In genomic region chr12:87599459-87599858, GRCh38 we compare ENCODE assay signal across 31 cellular contexts.
"Had no signal": no experiment of that assay in that cellular context is flagged by ENCODE, and none has a peak within 500 bp of the region (broad histone marks: within the 10 kb centered on the region; RNA-seq: fewer than 3 reads in every experiment).

No MANE protein-coding gene starts in this region.

- H3K27ac ChIP-seq: ascending aorta, breast epithelium, cardiac muscle cell, colonic mucosa, heart left ventricle had no signal

- DNase-seq: activated CD4-positive, alpha-beta memory T cell treated with anti-CD3 and anti-CD28 coated beads for 36 hours; activated CD4-positive, alpha-beta T cell treated with anti-CD3 and anti-CD28 coated beads for 36 hours; activated CD4-positive, alpha-beta T cell treated with anti-CD3 and anti-CD28 coated beads, Interleukin-2, amount 10 ng/mL, durations not matched to agents 24 days and 14 days; activated CD4-positive, CD25-positive, alpha-beta regulatory T cell; activated CD4-positive, CD25-positive, alpha-beta regulatory T cell treated with anti-CD3 and anti-CD28 coated beads, Interleukin-2, amount 50 U/mL, for 72 hours; activated CD8-positive, alpha-beta memory T cell treated with anti-CD3 and anti-CD28 coated beads, Interleukin-2, amount 10 ng/mL, durations not matched to agents 7 days and 5 days; activated CD8-positive, alpha-beta memory T cell treated with anti-CD3 and anti-CD28 coated beads, Interleukin-2, amount 50 U/mL, for 4 hours; activated CD8-positive, alpha-beta T cell treated with anti-CD3 and anti-CD28 coated beads, Interleukin-2, amount 10 ng/mL, durations not matched to agents 7 days and 5 days; activated effector memory CD4-positive, alpha-beta T cell treated with anti-CD3 and anti-CD28 coated beads, Interleukin-2, amount 50 U/mL, for 16 hours; activated naive CD4-positive, alpha-beta T cell treated with anti-CD3 and anti-CD28 coated beads for 36 hours; activated naive CD8-positive, alpha-beta T cell treated with anti-CD3 and anti-CD28 coated beads for 36 hours; activated naive CD8-positive, alpha-beta T cell treated with anti-CD3 and anti-CD28 coated beads, Interleukin-2, amount 50 U/mL, for 24 hours; activated T-cell treated with anti-CD3 and anti-CD28 coated beads, Interleukin-2, amount 50 U/mL, for 1 hour; activated T-cell treated with anti-CD3 and anti-CD28 coated beads, Interleukin-2, amount 50 U/mL, for 48 hours; central memory CD4-positive, alpha-beta T cell; cerebellar nuclear complex; colonic mucosa; effector memory CD4-positive, alpha-beta T cell; endodermal cell; foreskin fibroblast; glutamatergic neuron; heart left ventricle; T-helper 2 cell had no signal

- H3K4me3 Mint-ChIP-seq: activated CD4-positive, alpha-beta memory T cell treated with anti-CD3 and anti-CD28 coated beads for 36 hours; activated CD4-positive, alpha-beta T cell treated with anti-CD3 and anti-CD28 coated beads for 36 hours; activated CD4-positive, alpha-beta T cell treated with anti-CD3 and anti-CD28 coated beads, Interleukin-2, amount 10 ng/mL, durations not matched to agents 24 days and 14 days; activated CD8-positive, alpha-beta memory T cell treated with anti-CD3 and anti-CD28 coated beads, Interleukin-2, amount 10 ng/mL, durations not matched to agents 7 days and 5 days; activated CD8-positive, alpha-beta T cell treated with anti-CD3 and anti-CD28 coated beads, Interleukin-2, amount 10 ng/mL, durations not matched to agents 7 days and 5 days; activated naive CD4-positive, alpha-beta T cell treated with anti-CD3 and anti-CD28 coated beads for 36 hours; activated naive CD4-positive, alpha-beta T cell treated with anti-CD3 and anti-CD28 coated beads, Interleukin-2, amount 50 U/mL, for 24 hours; activated naive CD8-positive, alpha-beta T cell treated with anti-CD3 and anti-CD28 coated beads for 36 hours; activated naive CD8-positive, alpha-beta T cell treated with anti-CD3 and anti-CD28 coated beads, Interleukin-2, amount 50 U/mL, for 24 hours; activated T-helper 1 cell treated with anti-CD3 and anti-CD28 coated beads, Interleukin-12 subunit alpha, Interleukin-12 subunit beta, Interleukin-2, Interleukin-4 antibody, amounts not matched to agents 30 ng/mL and 10 ng/mL and 1 ng/mL, durations not matched to agents 14 hours and 24 hours and 36 hours; brain; endodermal cell had no signal

- H3K4me1 Mint-ChIP-seq: activated CD4-positive, alpha-beta T cell treated with anti-CD3 and anti-CD28 coated beads for 36 hours; activated CD4-positive, alpha-beta T cell treated with anti-CD3 and anti-CD28 coated beads, Interleukin-2, amount 10 ng/mL, durations not matched to agents 24 days and 14 days; activated CD8-positive, alpha-beta memory T cell treated with anti-CD3 and anti-CD28 coated beads, Interleukin-2, amount 10 ng/mL, durations not matched to agents 7 days and 5 days; activated naive CD4-positive, alpha-beta T cell treated with anti-CD3 and anti-CD28 coated beads, Interleukin-2, amount 50 U/mL, for 24 hours; activated naive CD8-positive, alpha-beta T cell treated with anti-CD3 and anti-CD28 coated beads for 36 hours; activated naive CD8-positive, alpha-beta T cell treated with anti-CD3 and anti-CD28 coated beads, Interleukin-2, amount 50 U/mL, for 24 hours; brain had no signal

- H3K27ac Mint-ChIP-seq: activated CD4-positive, alpha-beta memory T cell treated with anti-CD3 and anti-CD28 coated beads for 36 hours; activated CD4-positive, alpha-beta T cell treated with anti-CD3 and anti-CD28 coated beads for 36 hours; activated CD4-positive, alpha-beta T cell treated with anti-CD3 and anti-CD28 coated beads, Interleukin-2, amount 10 ng/mL, durations not matched to agents 24 days and 14 days; activated CD8-positive, alpha-beta memory T cell treated with anti-CD3 and anti-CD28 coated beads, Interleukin-2, amount 10 ng/mL, durations not matched to agents 7 days and 5 days; activated CD8-positive, alpha-beta T cell treated with anti-CD3 and anti-CD28 coated beads, Interleukin-2, amount 10 ng/mL, durations not matched to agents 7 days and 5 days; activated naive CD4-positive, alpha-beta T cell treated with anti-CD3 and anti-CD28 coated beads for 36 hours; activated naive CD4-positive, alpha-beta T cell treated with anti-CD3 and anti-CD28 coated beads, Interleukin-2, amount 50 U/mL, for 24 hours; activated naive CD8-positive, alpha-beta T cell treated with anti-CD3 and anti-CD28 coated beads for 36 hours; activated naive CD8-positive, alpha-beta T cell treated with anti-CD3 and anti-CD28 coated beads, Interleukin-2, amount 50 U/mL, for 24 hours; activated T-helper 1 cell treated with anti-CD3 and anti-CD28 coated beads, Interleukin-12 subunit alpha, Interleukin-12 subunit beta, Interleukin-2, Interleukin-4 antibody, amounts not matched to agents 30 ng/mL and 10 ng/mL and 1 ng/mL, durations not matched to agents 14 hours and 24 hours and 36 hours; activated T-helper 2 cell treated with anti-CD3 and anti-CD28 coated beads, Interferon-gamma antibody, Interleukin-2, Interleukin-4, amounts not matched to agents 10 μg/mL and 5 μg/mL and 100 μg/mL, durations not matched to agents 14 hours and 24 hours and 36 hours; brain had no signal

- H3K9me3 ChIP-seq: ascending aorta, colonic mucosa had no signal

- H3K27me3 Mint-ChIP-seq: activated CD4-positive, alpha-beta memory T cell treated with anti-CD3 and anti-CD28 coated beads for 36 hours; activated CD4-positive, alpha-beta T cell treated with anti-CD3 and anti-CD28 coated beads for 36 hours; activated CD4-positive, alpha-beta T cell treated with anti-CD3 and anti-CD28 coated beads, Interleukin-2, amount 10 ng/mL, durations not matched to agents 24 days and 14 days; activated CD8-positive, alpha-beta memory T cell treated with anti-CD3 and anti-CD28 coated beads, Interleukin-2, amount 10 ng/mL, durations not matched to agents 7 days and 5 days; activated naive CD4-positive, alpha-beta T cell treated with anti-CD3 and anti-CD28 coated beads, Interleukin-2, amount 50 U/mL, for 24 hours; activated naive CD8-positive, alpha-beta T cell treated with anti-CD3 and anti-CD28 coated beads for 36 hours; activated naive CD8-positive, alpha-beta T cell treated with anti-CD3 and anti-CD28 coated beads, Interleukin-2, amount 50 U/mL, for 24 hours; brain had no signal

- H3K36me3 Mint-ChIP-seq: activated CD4-positive, alpha-beta memory T cell treated with anti-CD3 and anti-CD28 coated beads for 36 hours; activated CD8-positive, alpha-beta memory T cell treated with anti-CD3 and anti-CD28 coated beads, Interleukin-2, amount 10 ng/mL, durations not matched to agents 7 days and 5 days; activated naive CD4-positive, alpha-beta T cell treated with anti-CD3 and anti-CD28 coated beads, Interleukin-2, amount 50 U/mL, for 24 hours; activated naive CD8-positive, alpha-beta T cell treated with anti-CD3 and anti-CD28 coated beads for 36 hours; brain had no signal

- H3K4me1 ChIP-seq: ascending aorta, breast epithelium, colonic mucosa, heart left ventricle had no signal

- H3K36me3 ChIP-seq: ascending aorta, breast epithelium, cardiac muscle cell, colonic mucosa, heart left ventricle had no signal

- H3K27me3 ChIP-seq: ascending aorta, breast epithelium, cardiac muscle cell, colonic mucosa, heart left ventricle had no signal

- ATAC-seq: activated CD4-positive, alpha-beta T cell treated with anti-CD3 and anti-CD28 coated beads for 36 hours; activated CD8-positive, alpha-beta memory T cell treated with anti-CD3 and anti-CD28 coated beads, Interleukin-2, amount 10 ng/mL, durations not matched to agents 7 days and 5 days; activated CD8-positive, alpha-beta T cell treated with anti-CD3 and anti-CD28 coated beads, Interleukin-2, amount 10 ng/mL, durations not matched to agents 7 days and 5 days; activated naive CD8-positive, alpha-beta T cell treated with anti-CD3 and anti-CD28 coated beads, Interleukin-2, amount 50 U/mL, for 24 hours; esophagus mucosa; heart left ventricle had no signal

- H3K9me3 Mint-ChIP-seq: activated CD4-positive, alpha-beta T cell treated with anti-CD3 and anti-CD28 coated beads, Interleukin-2, amount 10 ng/mL, durations not matched to agents 24 days and 14 days; activated naive CD4-positive, alpha-beta T cell treated with anti-CD3 and anti-CD28 coated beads for 36 hours; activated naive CD4-positive, alpha-beta T cell treated with anti-CD3 and anti-CD28 coated beads, Interleukin-2, amount 50 U/mL, for 24 hours; activated T-helper 2 cell treated with anti-CD3 and anti-CD28 coated beads, Interferon-gamma antibody, Interleukin-2, Interleukin-4, amounts not matched to agents 10 μg/mL and 5 μg/mL and 100 μg/mL, durations not matched to agents 14 hours and 24 hours and 36 hours; endodermal cell had no signal

- H3K4me3 ChIP-seq: ascending aorta, breast epithelium, cardiac muscle cell, colonic mucosa, heart left ventricle had no signal
